Comparison of ENCODE assay signal across 29 cellular contexts in the genomic region with DNA sequence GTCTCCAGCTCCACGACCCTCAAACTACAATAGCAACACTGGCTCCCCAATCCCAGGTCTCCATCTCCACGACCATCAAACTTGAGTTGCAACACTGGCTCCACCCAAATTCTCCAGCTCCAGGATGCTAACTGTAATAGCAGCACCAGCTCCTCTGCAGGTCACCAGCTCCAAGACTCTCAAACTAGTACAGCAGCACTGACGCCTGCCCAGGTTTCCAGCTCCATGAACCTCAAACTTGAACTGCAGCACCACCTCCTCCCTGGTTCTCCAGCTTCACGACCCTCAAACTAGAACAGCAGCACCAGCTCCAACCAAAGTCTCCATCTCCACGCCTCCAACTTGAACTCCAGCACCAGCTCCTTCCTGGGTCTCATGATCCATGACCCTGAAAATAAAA.
"Had no signal": no experiment of that assay in that cellular context is flagged by ENCODE, and none has a peak within 500 bp of the region (broad histone marks: within the 10 kb centered on the region; RNA-seq: fewer than 3 reads in every experiment).

No MANE protein-coding gene starts in this region.

- H3K27ac Mint-ChIP-seq: stimulated activated effector memory CD8-positive, alpha-beta T cell treated with anti-CD3 and anti-CD28 coated beads, Interleukin-12 subunit alpha, Interleukin-12 subunit beta, amount 100 ng/mL, for 72 hours; stimulated activated memory B cell treated with anti-CD40 and anti-IgM and Interleukin-4, amounts not matched to agents 10 μg/mL and 1 μg/mL and 100 μg/mL, for 72 hours; stimulated activated naive B cell treated with anti-CD40 and anti-IgM and Interleukin-4, amounts not matched to agents 10 μg/mL and 1 μg/mL and 100 μg/mL, for 72 hours; stimulated activated naive CD8-positive, alpha-beta T cell treated with anti-CD3 and anti-CD28 coated beads, Interleukin-15, amount 100 ng/mL, for 72 hours; stimulated activated naive CD8-positive, alpha-beta T cell treated with anti-CD3 and anti-CD28 coated beads, Interleukin-15, Interleukin-2, amounts not matched to agents 100 ng/mL and 50 ng/mL, for 24 hours; type B pancreatic cell had no signal

- H3K27me3 ChIP-seq: testis, thyroid gland, upper lobe of left lung, uterus, vagina had no signal

- H3K9me3 Mint-ChIP-seq: stimulated activated memory B cell treated with anti-CD40 and anti-IgM and Interleukin-4, amounts not matched to agents 10 μg/mL and 1 μg/mL and 100 μg/mL, for 72 hours; stimulated activated naive CD8-positive, alpha-beta T cell treated with anti-CD3 and anti-CD28 coated beads, Interleukin-15, amount 100 ng/mL, for 72 hours; stimulated activated naive CD8-positive, alpha-beta T cell treated with anti-CD3 and anti-CD28 coated beads, Interleukin-15, Interleukin-2, amounts not matched to agents 100 ng/mL and 50 ng/mL, for 24 hours had no signal

- H3K36me3 Mint-ChIP-seq: stimulated activated effector memory CD8-positive, alpha-beta T cell treated with anti-CD3 and anti-CD28 coated beads, Interleukin-12 subunit alpha, Interleukin-12 subunit beta, amount 100 ng/mL, for 72 hours; stimulated activated memory B cell treated with anti-CD40 and anti-IgM and Interleukin-4, amounts not matched to agents 10 μg/mL and 1 μg/mL and 100 μg/mL, for 72 hours; type B pancreatic cell had no signal

- DNase-seq: stimulated activated CD4-positive, alpha-beta T cell treated with anti-CD3 and anti-CD28 coated beads, Interleukin-2, amount 100 ng/mL, for 48 hours; stimulated activated CD4-positive, alpha-beta T cell treated with anti-CD3 and anti-CD28 coated beads, Interleukin-4, amount 100 ng/mL, for 1 hour; stimulated activated CD4-positive, alpha-beta T cell treated with anti-CD3 and anti-CD28 coated beads, Interleukin-4, amount 100 ng/mL, for 24 hours; stimulated activated CD4-positive, alpha-beta T cell treated with anti-CD3 and anti-CD28 coated beads, Interleukin-4, amount 100 ng/mL, for 4 hours; stimulated activated CD8-positive, alpha-beta memory T cell treated with anti-CD3 and anti-CD28 coated beads, Interleukin-4, amount 100 ng/mL, for 48 hours; stimulated activated naive B cell treated with anti-CD40 and anti-IgM and Interleukin-4, amounts not matched to agents 10 μg/mL and 1 μg/mL and 100 μg/mL, for 72 hours; stimulated activated naive CD4-positive, alpha-beta T cell; stimulated activated naive CD4-positive, alpha-beta T cell treated with Interleukin-2 at 50 U/mL for 16 hours; stimulated activated naive CD8-positive, alpha-beta T cell treated with anti-CD3 and anti-CD28 coated beads, Interleukin-15, amount 100 ng/mL, for 72 hours; stimulated activated naive CD8-positive, alpha-beta T cell treated with anti-CD3 and anti-CD28 coated beads, Interleukin-15, Interleukin-2, amounts not matched to agents 100 U/mL and 50 U/mL, for 24 hours; stomach; substantia nigra; testis; thyroid gland; tibial artery; transverse colon; trophoblast cell; upper lobe of left lung; upper lobe of right lung; uterus had no signal

- H3K4me1 ChIP-seq: stomach, suprapubic skin, testis, thyroid gland, tibial artery, tibial nerve, transverse colon, upper lobe of left lung, upper lobe of right lung, uterus, vagina had no signal

- ATAC-seq: stimulated activated effector memory CD8-positive, alpha-beta T cell treated with anti-CD3 and anti-CD28 coated beads, Interleukin-12 subunit alpha, Interleukin-12 subunit beta, amount 100 ng/mL, for 72 hours; stimulated activated memory B cell treated with anti-CD40 and anti-IgM and Interleukin-4, amounts not matched to agents 10 μg/mL and 1 μg/mL and 100 μg/mL, for 72 hours; stimulated activated naive B cell treated with anti-CD40 and anti-IgM and Interleukin-4, amounts not matched to agents 10 μg/mL and 1 μg/mL and 100 μg/mL, for 72 hours; stimulated activated naive CD8-positive, alpha-beta T cell treated with anti-CD3 and anti-CD28 coated beads, Interleukin-15, amount 100 ng/mL, for 72 hours; stimulated activated naive CD8-positive, alpha-beta T cell treated with anti-CD3 and anti-CD28 coated beads, Interleukin-15, Interleukin-2, amounts not matched to agents 100 U/mL and 50 U/mL, for 24 hours; upper lobe of right lung had no signal

- FAIRE-seq: urothelium cell line had no signal

- H3K4me1 Mint-ChIP-seq: stimulated activated effector memory CD8-positive, alpha-beta T cell treated with anti-CD3 and anti-CD28 coated beads, Interleukin-12 subunit alpha, Interleukin-12 subunit beta, amount 100 ng/mL, for 72 hours; stimulated activated memory B cell treated with anti-CD40 and anti-IgM and Interleukin-4, amounts not matched to agents 10 μg/mL and 1 μg/mL and 100 μg/mL, for 72 hours; stimulated activated naive B cell treated with anti-CD40 and anti-IgM and Interleukin-4, amounts not matched to agents 10 μg/mL and 1 μg/mL and 100 μg/mL, for 72 hours; stimulated activated naive CD8-positive, alpha-beta T cell treated with anti-CD3 and anti-CD28 coated beads, Interleukin-15, amount 100 ng/mL, for 72 hours had no signal

- H3K4me3 Mint-ChIP-seq: stimulated activated effector memory CD8-positive, alpha-beta T cell treated with anti-CD3 and anti-CD28 coated beads, Interleukin-12 subunit alpha, Interleukin-12 subunit beta, amount 100 ng/mL, for 72 hours; stimulated activated memory B cell treated with anti-CD40 and anti-IgM and Interleukin-4, amounts not matched to agents 10 μg/mL and 1 μg/mL and 100 μg/mL, for 72 hours; stimulated activated naive B cell treated with anti-CD40 and anti-IgM and Interleukin-4, amounts not matched to agents 10 μg/mL and 1 μg/mL and 100 μg/mL, for 72 hours; stimulated activated naive CD8-positive, alpha-beta T cell treated with anti-CD3 and anti-CD28 coated beads, Interleukin-15, amount 100 ng/mL, for 72 hours; stimulated activated naive CD8-positive, alpha-beta T cell treated with anti-CD3 and anti-CD28 coated beads, Interleukin-15, Interleukin-2, amounts not matched to agents 100 ng/mL and 50 ng/mL, for 24 hours; type B pancreatic cell had no signal

- H3K36me3 ChIP-seq: stomach, suprapubic skin, thoracic aorta, thyroid gland, tibial artery, tibial nerve, transverse colon, upper lobe of left lung, upper lobe of right lung, uterus, vagina had no signal

- H3K27ac ChIP-seq: stomach, suprapubic skin, testis, thoracic aorta, thyroid gland, tibial artery, tibial nerve, transverse colon, upper lobe of left lung, upper lobe of right lung, uterus, vagina had no signal

- H3K4me3 ChIP-seq: stomach, suprapubic skin, testis, thoracic aorta, thyroid gland, tibial artery, tibial nerve, transverse colon, upper lobe of left lung, upper lobe of right lung, uterus, vagina had no signal

- H3K9me3 ChIP-seq: stomach, suprapubic skin, testis, thoracic aorta, thyroid gland, tibial artery, tibial nerve, transverse colon, upper lobe of left lung, upper lobe of right lung, uterus, vagina had no signal
